9 cellular contexts compared by ENCODE assay signal in genomic region chr2:53715568-53715967, GRCh38. TPM values are rescaled to one million over a fixed set of nuclear protein-coding genes. Genes with fewer than 3 reads are reported as not detected.
DNase-seq lines count a peak whose midpoint lies in the region; ATAC-seq, FAIRE-seq and TF ChIP-seq lines count a peak whose summit lies in the region.
"Had no signal": no experiment of that assay in that cellular context is flagged by ENCODE, and none has a peak within 500 bp of the region (broad histone marks: within the 10 kb centered on the region; RNA-seq: fewer than 3 reads in every experiment).

No MANE protein-coding gene starts in this region.

- FAIRE-seq in A549 (lab: Jason Lieb, UNC) (no peak), RCC 7860 (lab: Jason Lieb, UNC) (peak; percentile 71), frontal cortex (lab: Jason Lieb, UNC) (peak; percentile 81)

- H3K9me3 ChIP-seq in A549 (0 out of 3 replicates have a peak, but pooled peaks cover 3% of the 10 kb centered on the region), MG63 (no peaks in the 10 kb centered on the region)

- TF ChIP-seq CTCF in A549 (IDR thresholded peaks at IDR 0.05), result peak; percentile 34; the same call in 2 of the 3 replicates
- peak; percentile 46 for TF ChIP-seq CTCF in GM13977 (IDR thresholded peaks at IDR 0.05; ENCODE audit: extremely low read depth, insufficient read depth, missing control alignments)

- no peak for TF ChIP-seq POLR2A in A549 (IDR thresholded peaks at IDR 0.05; ENCODE audit: low read length)

- H3K36me3 ChIP-seq in MG63, result peaks cover under 1% of the 10 kb centered on the region; the same call in 1 of the 2 replicates

- ATAC-seq in A549, result no peak
- no peak for ATAC-seq in HG03039 (IDR thresholded peaks at IDR 0.05; ENCODE audit: unreplicated experiment)

- H3K4me3 ChIP-seq in A549 (no peak overlapping the region), MG63 (no peak overlapping the region)

- in situ Hi-C loops in GM13977 (cut with MboI; ENCODE audit: low pct_unique_long_range_greater_than_20kb, low sequenced_read_pairs, unreplicated experiment), result loop anchor here (25.0 kb wide), 1 partner anchor 278 kb away; no protein-coding TSS in a partner anchor

- peak; percentile 49 to 56; a peak in 4 of 5 replicates for TF ChIP-seq RAD21 in A549 (conservative IDR thresholded peaks at IDR 0.05 in 1 of 2, IDR thresholded peaks at IDR 0.05 in 1 of 2)

- CTCF ChIA-PET in A549 (lab: Yijun Ruan, JAX), result no interaction called here

- DNase-seq in A549 (ENCODE audit: low read depth in 1 of 2, low spot score in 1 of 2) (peak; percentile 4 to 11), GM13977 (ENCODE audit: low spot score) (no peak), RCC 7860 (ENCODE audit: low spot score) (no peak), frontal cortex (ENCODE audit: low spot score in 2 of 2) (no peak), MG63 (no peak)
- no peak for DNase-seq in stimulated activated CD4-positive, alpha-beta T cell treated with anti-CD3 and anti-CD28 coated beads, Interleukin-4, amount 100 ng/mL, for 4 hours
- DNase-seq in stimulated activated CD4-positive, alpha-beta T cell treated with anti-CD3 and anti-CD28 coated beads, Interleukin-4, amount 100 ng/mL, for 24 hours, result no peak
- DNase-seq: immature natural killer cell had no signal

- POLR2A ChIA-PET in A549 (lab: Yijun Ruan, JAX), result no interaction called here

- H3K27me3 ChIP-seq in MG63, result no peaks in the 10 kb centered on the region

- no peak for TF ChIP-seq EP300 in A549 (IDR thresholded peaks at IDR 0.05)

- no peaks in the 10 kb centered on the region for H3K4me1 ChIP-seq in A549

- no peak overlapping the region for H3K27ac ChIP-seq in A549

- H3K4me2 ChIP-seq in A549, result no peak overlapping the region

TF ChIP-seq in A549, 52 proteins besides CTCF, POLR2A, EP300 and RAD21:
- no peak for TF ChIP-seq KDM5A (IDR thresholded peaks at IDR 0.05)
- TF ChIP-seq ZC3H11A (IDR thresholded peaks at IDR 0.05), result no peak
- TF ChIP-seq GATA3 (IDR thresholded peaks at IDR 0.05; ENCODE audit: borderline replicate concordance), result no peak
- no peak for TF ChIP-seq SREBF2 (IDR thresholded peaks at IDR 0.05)
- TF ChIP-seq SMC3 (IDR thresholded peaks at IDR 0.05), result peak; percentile 42; the same call in 1 of the 3 replicates
- TF ChIP-seq FOXS1 (CRISPR knock-in tag; IDR thresholded peaks at IDR 0.05), result no peak
- no peak for TF ChIP-seq CHD4 (IDR thresholded peaks at IDR 0.05; ENCODE audit: borderline replicate concordance)
- no peak for TF ChIP-seq BCL3 (IDR thresholded peaks at IDR 0.05)

RNA-seq across cellular contexts. Expression of gene CHAC2, which starts 52.0 kb away (rescaled TPM):
- polyA plus RNA-seq in A549 (2011; rRNA removed) (15.2 and 21.8 TPM in 2 replicates), A549 (2017; fragmentation: RNase III; extraction: RNeasy Plus Mini Kit Qiagen cat#74134 plus additional on column Dnase treatment) (18.4 to 21.2 TPM (median 20.1 TPM) in 3 replicates)
- polyA plus RNA-seq in A549 (2012; cell fraction: cytosol; rRNA removed), result 8.9 and 9.4 TPM in 2 replicates
- 3.0 and 5.2 TPM in 2 replicates for polyA plus RNA-seq in A549 (2012; cell fraction: nucleus; rRNA removed)
- 3.6 and 5.2 TPM in 2 replicates for polyA minus RNA-seq in A549 (2011; rRNA and poly(A)+ RNA removed)
- total RNA-seq in frontal cortex, result 6.5 TPM
- 2.4 and 9.7 TPM in 2 replicates for total RNA-seq in MG63 (2014; rRNA removed; shearing (Covaris generic); ENCODE audit: low replicate concordance)

Comparison
In these comparisons a context has a peak if more than half of its experiments do, and no peak if none do; other contexts are left out.
1. DNase-seq: peak in A549 (2 of 2); none in GM13977 (single experiment), RCC 7860 (single experiment), frontal cortex (0 of 2), stimulated activated CD4-positive, alpha-beta T cell treated with anti-CD3 and anti-CD28 coated beads, Interleukin-4, amount 100 ng/mL, for 4 hours (0 of 2), MG63 (single experiment) and stimulated activated CD4-positive, alpha-beta T cell treated with anti-CD3 and anti-CD28 coated beads, Interleukin-4, amount 100 ng/mL, for 24 hours (single experiment).